In the genomic region with DNA sequence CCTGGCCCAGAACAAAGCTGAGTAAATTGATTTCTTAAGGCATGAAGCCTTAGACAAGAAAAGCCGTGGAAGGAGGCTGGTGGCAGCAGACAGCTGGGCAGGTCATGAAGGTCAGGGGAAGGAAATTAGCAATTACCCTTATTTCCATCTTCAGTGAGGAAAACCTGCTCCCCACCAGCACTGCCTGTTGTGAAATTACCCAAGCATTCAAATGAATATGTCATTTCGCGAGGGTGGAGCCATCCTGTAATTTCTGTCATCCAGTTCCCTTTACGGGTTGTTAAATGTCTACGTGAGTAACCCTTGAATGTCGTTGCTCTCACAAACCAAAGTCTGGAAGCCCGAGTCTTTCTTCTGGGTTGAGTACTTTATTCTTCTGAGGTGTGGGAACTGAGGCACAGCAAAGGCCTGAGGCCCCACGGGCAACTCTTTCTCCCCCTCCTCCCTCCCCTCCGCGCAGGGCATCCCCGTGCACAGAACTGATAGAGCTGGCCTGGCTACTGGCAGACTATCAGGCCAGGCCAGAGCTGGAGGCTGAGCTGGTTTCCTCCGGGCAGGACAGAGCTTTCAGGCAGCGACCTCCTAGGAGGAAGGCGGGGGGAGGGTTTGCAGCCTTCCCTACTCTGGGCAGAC, we compare ENCODE assay signal across 8 cellular contexts. TPM values are rescaled to one million over a fixed set of nuclear protein-coding genes. Genes with fewer than 3 reads are reported as not detected.
A peak's percentile ranks its signal among the peaks of the same experiment; 100 is the strongest.
DNase-seq lines count a peak whose midpoint lies in the region; ATAC-seq, FAIRE-seq and TF ChIP-seq lines count a peak whose summit lies in the region.

No MANE protein-coding gene starts in this region.

- peaks cover 5% of the 10 kb centered on the region for H3K36me3 Mint-ChIP-seq in T-helper 17 cell (ENCODE audit: low read depth)
- no peaks in the 10 kb centered on the region for H3K36me3 Mint-ChIP-seq in glutamatergic neuron (ENCODE audit: unreplicated experiment)

- H3K4me1 Mint-ChIP-seq in T-helper 17 cell (peaks cover 5% of the 10 kb centered on the region), glutamatergic neuron (ENCODE audit: low read depth, unreplicated experiment) (peaks cover 5% of the 10 kb centered on the region)

- FAIRE-seq in pancreas (lab: Jason Lieb, UNC), result no peak

- H3K4me3 Mint-ChIP-seq in T-helper 17 cell (peak overlapping the region; percentile 43), glutamatergic neuron (ENCODE audit: unreplicated experiment) (peak overlapping the region; percentile 52)

- H3K27ac Mint-ChIP-seq in T-helper 17 cell, result peak overlapping the region; percentile 74
- H3K27ac Mint-ChIP-seq in glutamatergic neuron (ENCODE audit: unreplicated experiment), result no peak overlapping the region

- peak overlapping the region in 2 of 4 donors; percentile 24 to 63 for H3K27ac ChIP-seq in pancreas

- H3K9me3 ChIP-seq in T-helper 17 cell (ENCODE audit: control insufficient read depth, low read length, poor library complexity, severe bottlenecking), result no peaks in the 10 kb centered on the region
- H3K9me3 ChIP-seq in pancreas, result no peaks in the 10 kb centered on the region

- peaks cover 9% of the 10 kb centered on the region for H3K9me3 Mint-ChIP-seq in glutamatergic neuron (ENCODE audit: unreplicated experiment)

- in situ Hi-C loops in GM13976 (cut with MboI; ENCODE audit: low sequenced_read_pairs, unreplicated experiment), result loop anchor here (10.0 kb wide), 1 partner anchor 222 kb away; the partner anchor contains the start of gene JAK2

- H3K4me1 ChIP-seq in pancreas, result peaks cover 0 to 10% (median 0%) of the 10 kb centered on the region in 3 donors

- ATAC-seq in HG02870 (IDR thresholded peaks at IDR 0.05; ENCODE audit: unreplicated experiment) (peak; percentile 17), T-helper 17 cell (peak; percentile 35), pancreas (peak; percentile 36 to 68 (median 54)), GM19328 (IDR thresholded peaks at IDR 0.05; ENCODE audit: unreplicated experiment) (no peak)

- H3K27me3 Mint-ChIP-seq in T-helper 17 cell (peaks cover 10% of the 10 kb centered on the region), glutamatergic neuron (ENCODE audit: unreplicated experiment) (peaks cover 4% of the 10 kb centered on the region)

- H3K36me3 ChIP-seq in pancreas, result no peaks in the 10 kb centered on the region

- peak; percentile 45 for DNase-seq in GM13976 (ENCODE audit: low spot score)
- DNase-seq in T-helper 17 cell, result no peak
- peak; percentile 28 for DNase-seq in glutamatergic neuron
- DNase-seq in pancreas, result peak in 1 of 6 donors; percentile 37
- DNase-seq in AG08395 (ENCODE audit: low spot score), result no peak
- DNase-seq in stimulated activated CD4-positive, alpha-beta T cell treated with anti-CD3 and anti-CD28 coated beads, Interleukin-1b, Interleukin-23, amount 100 ng/mL, for 48 hours, result no peak

- TF ChIP-seq CTCF in GM13976 (IDR thresholded peaks at IDR 0.05; ENCODE audit: borderline replicate concordance, control extremely low read depth, extremely low read depth, insufficient read depth, missing control alignments), result no peak
- TF ChIP-seq CTCF in glutamatergic neuron (IDR thresholded peaks at IDR 0.05; ENCODE audit: partially characterized antibody, unreplicated experiment), result peak; percentile 53
- no peak for TF ChIP-seq CTCF in pancreas (IDR thresholded peaks at IDR 0.05)

- H3K4me3 ChIP-seq in pancreas, result peak overlapping the region in 2 of 4 donors; percentile 8 to 28

- 46 to 49% methylated on average over 14 of the region's 14 CpGs for WGBS in pancreas, 2 donors

- intact Hi-C loops in pancreas (cut with DNase I), result loop anchor here in 1 of 3 donors (10.0 kb wide), 1 partner anchor 222 kb away; the partner anchor contains the start of gene JAK2

- no peaks in the 10 kb centered on the region for H3K27me3 ChIP-seq in pancreas

RNA-seq across cellular contexts. Expression of gene AK3, which starts 22.0 kb away (rescaled TPM):
- 10 to 100 TPM; 14.2 to 15.2 TPM for total RNA-seq in T-helper 17 cell
- 33.7 TPM for total RNA-seq in glutamatergic neuron (ENCODE audit: unreplicated experiment)
- total RNA-seq in pancreas, result 10 to 100 TPM; 16.2 to 24.7 (median 22.3) TPM
- polyA plus RNA-seq in pancreas, result 10 to 100 TPM; 23.6 to 34.5 TPM

RNA-seq across cellular contexts. Expression of gene RCL1, which starts 29.7 kb away (rescaled TPM):
- 10 to 100 TPM; 23.5 to 28.1 TPM for total RNA-seq in T-helper 17 cell
- total RNA-seq in glutamatergic neuron (ENCODE audit: unreplicated experiment), result 14.4 TPM
- 100 to 1,000 TPM in 1 of 6 donors, 10 to 100 TPM in 5; 11.3 to 153 (median 25.3) TPM for total RNA-seq in pancreas
- polyA plus RNA-seq in pancreas, result 10 to 100 TPM; 19.0 to 24.8 TPM

Comparison
In these comparisons a context has a peak if more than half of its experiments do, and no peak if none do; other contexts are left out.
1. DNase-seq: peak in GM13976 (single experiment) and glutamatergic neuron (single experiment); none in T-helper 17 cell (0 of 3), AG08395 (single experiment) and stimulated activated CD4-positive, alpha-beta T cell treated with anti-CD3 and anti-CD28 coated beads, Interleukin-1b, Interleukin-23, amount 100 ng/mL, for 48 hours (single experiment).